25 cellular contexts compared by ENCODE assay signal in genomic region chr9:126112135-126112720, GRCh38.
"Had no signal": no experiment of that assay in that cellular context is flagged by ENCODE, and none has a peak within 500 bp of the region (broad histone marks: within the 10 kb centered on the region; RNA-seq: fewer than 3 reads in every experiment).

No MANE protein-coding gene starts in this region.

- ATAC-seq: activated CD8-positive, alpha-beta memory T cell treated with anti-CD3 and anti-CD28 coated beads, Interleukin-2, amount 10 ng/mL, durations not matched to agents 7 days and 5 days; activated naive CD8-positive, alpha-beta T cell treated with anti-CD3 and anti-CD28 coated beads, Interleukin-2, amount 50 U/mL, for 24 hours; esophagus mucosa; gastroesophageal sphincter; heart right ventricle; left cardiac atrium; lower lobe of right lung; T-cell had no signal

- H3K4me3 Mint-ChIP-seq: activated B cell treated with CpG ODN at 0.5 μM for 24 hours; activated CD4-positive, alpha-beta memory T cell treated with anti-CD3 and anti-CD28 coated beads, Interleukin-2, amount 10 ng/mL, durations not matched to agents 7 days and 5 days; activated CD8-positive, alpha-beta memory T cell treated with anti-CD3 and anti-CD28 coated beads, Interleukin-2, amount 10 ng/mL, durations not matched to agents 7 days and 5 days; activated naive CD4-positive, alpha-beta T cell treated with anti-CD3 and anti-CD28 coated beads for 36 hours; activated naive CD8-positive, alpha-beta T cell treated with anti-CD3 and anti-CD28 coated beads, Interleukin-2, amount 50 U/mL, for 24 hours; brain; central memory CD8-positive, alpha-beta T cell; immature natural killer cell; nephron; T-cell had no signal

- H3K4me3 ChIP-seq: colonic mucosa, gastroesophageal sphincter, heart right ventricle, lower lobe of right lung, tibial nerve had no signal

- H3K4me1 Mint-ChIP-seq: activated B cell treated with CpG ODN at 0.5 μM for 24 hours; activated CD4-positive, alpha-beta memory T cell treated with anti-CD3 and anti-CD28 coated beads, Interleukin-2, amount 10 ng/mL, durations not matched to agents 7 days and 5 days; activated CD8-positive, alpha-beta memory T cell treated with anti-CD3 and anti-CD28 coated beads, Interleukin-2, amount 10 ng/mL, durations not matched to agents 7 days and 5 days; activated naive CD8-positive, alpha-beta T cell treated with anti-CD3 and anti-CD28 coated beads, Interleukin-2, amount 50 U/mL, for 24 hours; central memory CD8-positive, alpha-beta T cell; immature natural killer cell; nephron; T-cell had no signal

- H3K27ac Mint-ChIP-seq: activated B cell treated with CpG ODN at 0.5 μM for 24 hours; activated CD4-positive, alpha-beta memory T cell treated with anti-CD3 and anti-CD28 coated beads, Interleukin-2, amount 10 ng/mL, durations not matched to agents 7 days and 5 days; activated CD8-positive, alpha-beta memory T cell treated with anti-CD3 and anti-CD28 coated beads, Interleukin-2, amount 10 ng/mL, durations not matched to agents 7 days and 5 days; activated naive CD4-positive, alpha-beta T cell treated with anti-CD3 and anti-CD28 coated beads for 36 hours; activated naive CD8-positive, alpha-beta T cell treated with anti-CD3 and anti-CD28 coated beads, Interleukin-2, amount 50 U/mL, for 24 hours; immature natural killer cell; nephron; T-cell had no signal

- H3K9me3 ChIP-seq: colonic mucosa, gastroesophageal sphincter, heart right ventricle, lower lobe of right lung, SK-N-SH, tibial nerve had no signal

- H3K4me1 ChIP-seq: colonic mucosa, gastroesophageal sphincter, heart right ventricle, lower lobe of right lung, tibial nerve had no signal

- H3K27me3 ChIP-seq: colonic mucosa had no signal

- H3K36me3 ChIP-seq: colonic mucosa, gastroesophageal sphincter, heart right ventricle, lower lobe of right lung, tibial nerve had no signal

- H3K4me2 ChIP-seq: SK-N-SH had no signal

- H3K9me3 Mint-ChIP-seq: activated B cell treated with CpG ODN at 0.5 μM for 24 hours; activated CD4-positive, alpha-beta memory T cell treated with anti-CD3 and anti-CD28 coated beads, Interleukin-2, amount 10 ng/mL, durations not matched to agents 7 days and 5 days; activated naive CD4-positive, alpha-beta T cell treated with anti-CD3 and anti-CD28 coated beads for 36 hours; activated naive CD8-positive, alpha-beta T cell treated with anti-CD3 and anti-CD28 coated beads, Interleukin-2, amount 50 U/mL, for 24 hours; central memory CD8-positive, alpha-beta T cell; immature natural killer cell; T-cell had no signal

- H3K27ac ChIP-seq: colonic mucosa, gastroesophageal sphincter, heart right ventricle, lower lobe of right lung, tibial nerve had no signal

- H3K9me2 ChIP-seq: SK-N-SH had no signal

- H3K36me3 Mint-ChIP-seq: activated CD8-positive, alpha-beta memory T cell treated with anti-CD3 and anti-CD28 coated beads, Interleukin-2, amount 10 ng/mL, durations not matched to agents 7 days and 5 days; brain; immature natural killer cell; T-cell had no signal

- DNase-seq: activated B cell treated with CpG ODN at 0.5 μM for 24 hours; activated CD4-positive, alpha-beta memory T cell treated with anti-CD3 and anti-CD28 coated beads, Interleukin-2, amount 10 ng/mL, durations not matched to agents 7 days and 5 days; activated CD4-positive, alpha-beta T cell treated with anti-CD3 and anti-CD28 coated beads for 4 hours; activated CD8-positive, alpha-beta memory T cell treated with anti-CD3 and anti-CD28 coated beads, Interleukin-2, amount 10 ng/mL, durations not matched to agents 7 days and 5 days; activated naive CD4-positive, alpha-beta T cell treated with anti-CD3 and anti-CD28 coated beads for 36 hours; activated naive CD8-positive, alpha-beta T cell treated with anti-CD3 and anti-CD28 coated beads, Interleukin-2, amount 50 U/mL, for 24 hours; anterior cingulate cortex; colonic mucosa; heart right ventricle; immature natural killer cell; left cardiac atrium; lower lobe of right lung; SK-N-SH; stimulated activated CD4-positive, alpha-beta T cell treated with anti-CD3 and anti-CD28 coated beads, Interleukin-12 subunit alpha, Interleukin-12 subunit beta, amount 100 ng/mL, for 4 hours; stimulated activated CD4-positive, alpha-beta T cell treated with anti-CD3 and anti-CD28 coated beads, Interleukin-1b, Interleukin-23, amount 100 ng/mL, for 48 hours; stimulated activated CD8-positive, alpha-beta memory T cell treated with anti-CD3 and anti-CD28 coated beads, Interleukin-4, amount 100 ng/mL, for 48 hours; stimulated activated naive CD4-positive, alpha-beta T cell treated with Interleukin-2 at 50 U/mL for 16 hours; substantia nigra; T-cell had no signal
